In the genomic region with DNA sequence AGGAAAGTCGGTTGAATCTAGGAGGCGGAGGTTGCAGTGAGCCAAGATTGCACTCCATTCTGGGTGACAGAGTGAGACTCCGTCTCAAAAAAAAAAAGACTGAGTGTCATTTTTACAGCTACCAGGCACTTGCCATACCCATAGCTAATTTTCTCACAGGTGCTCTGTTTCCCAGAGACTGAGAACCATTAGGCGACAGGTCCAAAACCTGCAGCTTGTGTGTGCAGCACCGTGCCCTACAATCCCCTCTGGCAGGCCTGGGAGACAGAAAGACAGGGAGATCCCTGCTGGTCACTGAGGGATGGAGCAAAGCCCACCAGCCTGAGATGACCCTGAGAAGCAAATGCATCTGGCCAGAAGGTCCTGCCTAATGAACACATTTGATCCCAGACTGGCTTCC, we compare ENCODE assay signal across 13 cellular contexts. TPM values are rescaled to one million over a fixed set of nuclear protein-coding genes. Genes with fewer than 3 reads are reported as not detected.
DNase-seq lines count a peak whose midpoint lies in the region; ATAC-seq and TF ChIP-seq lines count a peak whose summit lies in the region.
"Had no signal": no experiment of that assay in that cellular context is flagged by ENCODE, and none has a peak within 500 bp of the region (broad histone marks: within the 10 kb centered on the region; RNA-seq: fewer than 3 reads in every experiment).

No MANE protein-coding gene starts in this region.

- RAD21 ChIA-PET in HCT116 (lab: Charles Lee; ENCODE audit: low non-redundant PET in 1 of 2, low total read pairs in 2 of 2, uncharacterized antibody in 2 of 2, unreplicated experiment in 2 of 2), result no interaction called here

- peaks cover 0 to 28% (median 14%) of the 10 kb centered on the region in 11 experiments; a peak in 16 of 22 replicates for H4K20me1 ChIP-seq in BLaER1 treated with 17β-estradiol and CSF1 and Interleukin-3, amounts not matched to agents 10 nM and 100 nM
- H4K20me1 ChIP-seq in HCT116 (ENCODE audit: insufficient read depth), result no peaks in the 10 kb centered on the region

- H3K4me1 ChIP-seq in BLaER1 treated with 17β-estradiol and CSF1 and Interleukin-3, amounts not matched to agents 10 nM and 100 nM, result peaks cover 20 to 43% (median 35%) of the 10 kb centered on the region in 10 experiments
- H3K4me1 ChIP-seq in HCT116 (ENCODE audit: control insufficient read depth in 1 of 2, insufficient read depth in 2 of 2, low read length in 2 of 2), result peaks cover 8 to 34% of the 10 kb centered on the region in 2 experiments; a peak in 3 of 4 replicates

- ATAC-seq in HCT116 (no peak), naive B cell (ENCODE audit: low read depth in 2 of 2) (no peak), HG03342 (IDR thresholded peaks at IDR 0.05; ENCODE audit: unreplicated experiment) (no peak), GM18511 (IDR thresholded peaks at IDR 0.05; ENCODE audit: unreplicated experiment) (no peak), HG03520 (IDR thresholded peaks at IDR 0.05; ENCODE audit: unreplicated experiment) (no peak)
- ATAC-seq: SK-N-SH treated with all-trans-retinoic acid at 6 μM for 48 hours had no signal

- no peak for TF ChIP-seq RAD21 in HCT116 (IDR thresholded peaks at IDR 0.05; ENCODE audit: low read depth)

- H3K27ac ChIP-seq in BLaER1 treated with 17β-estradiol and CSF1 and Interleukin-3, amounts not matched to agents 10 nM and 100 nM, result peak overlapping the region in 5 of 11 experiments; percentile 89 to 100 (median 99); a peak in 8 of 22 replicates
- peak overlapping the region; percentile 91 for H3K27ac ChIP-seq in HCT116 (ENCODE audit: low read depth, low read length)

- no peaks in the 10 kb centered on the region for H3K9me3 Mint-ChIP-seq in activated CD4-positive, alpha-beta memory T cell treated with anti-CD3 and anti-CD28 coated beads, Interleukin-2, amount 10 ng/mL, durations not matched to agents 7 days and 5 days
- peaks cover 0 to 4% (median 0%) of the 10 kb centered on the region in 7 donors for H3K9me3 Mint-ChIP-seq in naive B cell

- POLR2A ChIA-PET in HCT116 (lab: Charles Lee), result no interaction called here
- POLR2A ChIA-PET in activated CD4-positive, alpha-beta memory T cell treated with anti-CD3 and anti-CD28 coated beads, Interleukin-2, amount 10 ng/mL, durations not matched to agents 7 days and 5 days (lab: Charles Lee), result interaction anchor here (0.6 to 4.4 kb wide), 5 partner anchors 16 to 311 kb away, joined by 3 to 55 read pairs (median 3); a partner anchor contains a TSS

- peak overlapping the region in 7 of 11 experiments; percentile 87 to 98 (median 97); a peak in 13 of 22 replicates for H3K9ac ChIP-seq in BLaER1 treated with 17β-estradiol and CSF1 and Interleukin-3, amounts not matched to agents 10 nM and 100 nM
- peak overlapping the region; percentile 91 for H3K9ac ChIP-seq in HCT116 (ENCODE audit: low read length)

- H3K27me3 ChIP-seq in BLaER1 treated with 17β-estradiol and CSF1 and Interleukin-3, amounts not matched to agents 10 nM and 100 nM, result no peaks in the 10 kb centered on the region
- H3K27me3 ChIP-seq in HCT116 (ENCODE audit: insufficient read depth, low read length), result no peaks in the 10 kb centered on the region

- CTCF ChIA-PET in HCT116 (lab: Charles Lee), result interaction anchor here (1.6 to 2.1 kb wide), 2 partner anchors 8 to 16 kb away, joined by 10 read pairs; no protein-coding TSS in a partner anchor
- CTCF ChIA-PET in activated CD4-positive, alpha-beta memory T cell treated with anti-CD3 and anti-CD28 coated beads, Interleukin-2, amount 10 ng/mL, durations not matched to agents 7 days and 5 days (lab: Charles Lee), result interaction anchor here (0.7 to 4.8 kb wide), 2 partner anchors 16 to 701 kb away, joined by 3 to 71 read pairs; no protein-coding TSS in a partner anchor

- H3K36me3 Mint-ChIP-seq in activated CD4-positive, alpha-beta memory T cell treated with anti-CD3 and anti-CD28 coated beads, Interleukin-2, amount 10 ng/mL, durations not matched to agents 7 days and 5 days (ENCODE audit: low read depth), result no peaks in the 10 kb centered on the region
- no peaks in the 10 kb centered on the region for H3K36me3 Mint-ChIP-seq in naive B cell

- no peak overlapping the region for H2AFZ ChIP-seq in HCT116 (ENCODE audit: low read depth, low read length, poor library complexity, severe bottlenecking)

- H3K9me3 ChIP-seq in BLaER1 treated with 17β-estradiol and CSF1 and Interleukin-3, amounts not matched to agents 10 nM and 100 nM (replicated peaks in 1 of 11), result peaks cover 0 to 6% (median 0%) of the 10 kb centered on the region in 11 experiments; a peak in 1 of 22 replicates
- no peaks in the 10 kb centered on the region for H3K9me3 ChIP-seq in HCT116 (ENCODE audit: control insufficient read depth in 1 of 2, insufficient read depth in 1 of 2, low read depth in 1 of 2, low read length in 2 of 2)

- peak overlapping the region; percentile 81 for H3K4me3 Mint-ChIP-seq in activated CD4-positive, alpha-beta memory T cell treated with anti-CD3 and anti-CD28 coated beads, Interleukin-2, amount 10 ng/mL, durations not matched to agents 7 days and 5 days
- H3K4me3 Mint-ChIP-seq in naive B cell, result peak overlapping the region; percentile 48 to 95 (median 86)

- TF ChIP-seq POLR2A in HCT116 (IDR thresholded peaks at IDR 0.05; ENCODE audit: borderline replicate concordance, extremely low read depth, insufficient read depth, insufficient read length), result no peak

- H3K36me3 ChIP-seq in BLaER1 treated with 17β-estradiol and CSF1 and Interleukin-3, amounts not matched to agents 10 nM and 100 nM, result peaks cover 0 to 42% (median 28%) of the 10 kb centered on the region in 11 experiments; a peak in 15 of 22 replicates
- H3K36me3 ChIP-seq in HCT116 (ENCODE audit: control insufficient read depth in 1 of 2, insufficient read depth in 2 of 2, low read length in 2 of 2), result peaks cover 0 to 6% of the 10 kb centered on the region in 2 experiments; a peak in 1 of 4 replicates

- no peak overlapping the region for H3K27ac Mint-ChIP-seq in activated CD4-positive, alpha-beta memory T cell treated with anti-CD3 and anti-CD28 coated beads, Interleukin-2, amount 10 ng/mL, durations not matched to agents 7 days and 5 days
- H3K27ac Mint-ChIP-seq in naive B cell, result no peak overlapping the region

- peak overlapping the region; percentile 75 to 99 (median 94); a peak in 20 of 22 replicates for H3K4me2 ChIP-seq in BLaER1 treated with 17β-estradiol and CSF1 and Interleukin-3, amounts not matched to agents 10 nM and 100 nM
- H3K4me2 ChIP-seq in HCT116 (ENCODE audit: low read length), result peak overlapping the region; percentile 82

- peak overlapping the region in 2 of 10 experiments; percentile 87 to 89; a peak in 1 of 20 replicates for H3K4me3 ChIP-seq in BLaER1 treated with 17β-estradiol and CSF1 and Interleukin-3, amounts not matched to agents 10 nM and 100 nM
- H3K4me3 ChIP-seq in HCT116 (replicated peaks in 1 of 2; ENCODE audit: low read depth in 1 of 2, low read length in 2 of 2), result no peak overlapping the region

- no peak for TF ChIP-seq CTCF in HCT116 (IDR thresholded peaks at IDR 0.05 in 2 of 3, conservative IDR thresholded peaks at IDR 0.05 in 1 of 3; ENCODE audit: borderline replicate concordance in 1 of 3, insufficient read depth in 1 of 3, low read depth in 2 of 3, low read length in 2 of 3)

- DNase-seq in HCT116 (ENCODE audit: low read depth, low spot score) (no peak), naive B cell (no peak), GOT3 (lab: John Stamatoyannopoulos, UW) (no peak)
- no peak for DNase-seq in activated CD4-positive, alpha-beta memory T cell treated with anti-CD3 and anti-CD28 coated beads, Interleukin-2, amount 10 ng/mL, durations not matched to agents 7 days and 5 days
- DNase-seq: aorta, foreskin fibroblast, NCI-H2081 had no signal

- peaks cover 72% of the 10 kb centered on the region for H3K79me2 ChIP-seq in HCT116 (ENCODE audit: insufficient read depth, low read length)

- peaks cover 19% of the 10 kb centered on the region for H3K4me1 Mint-ChIP-seq in activated CD4-positive, alpha-beta memory T cell treated with anti-CD3 and anti-CD28 coated beads, Interleukin-2, amount 10 ng/mL, durations not matched to agents 7 days and 5 days
- H3K4me1 Mint-ChIP-seq in naive B cell, result peaks cover 17 to 25% (median 18%) of the 10 kb centered on the region in 3 donors

- H3K27me3 Mint-ChIP-seq in activated CD4-positive, alpha-beta memory T cell treated with anti-CD3 and anti-CD28 coated beads, Interleukin-2, amount 10 ng/mL, durations not matched to agents 7 days and 5 days, result peaks cover under 1% of the 10 kb centered on the region
- H3K27me3 Mint-ChIP-seq in naive B cell, result no peaks in the 10 kb centered on the region

- H3K9me2 ChIP-seq in HCT116 (ENCODE audit: insufficient read depth), result no peaks in the 10 kb centered on the region

- intact Hi-C loops in HCT116 (cut with micrococcal nuclease), result no loop called here

- BruUV-seq in HCT116 (replicated peaks; lab: Mats Ljungman, UMichigan), result no TSS peak

TF ChIP-seq in HCT116, 20 proteins besides CTCF, POLR2A, EP300 and RAD21:
- TF ChIP-seq SIN3A (IDR thresholded peaks at IDR 0.05; ENCODE audit: low read depth) (no peak), YY1 (IDR thresholded peaks at IDR 0.05; ENCODE audit: extremely low read depth, insufficient replicate concordance, low read depth, low read length) (no peak), SP1 (IDR thresholded peaks at IDR 0.05; ENCODE audit: low read depth) (no peak), CEBPB (IDR thresholded peaks at IDR 0.05; ENCODE audit: low read depth) (no peak)

RNA-seq across cellular contexts. Expression of a gene that starts 2.7 kb away (rescaled TPM):
- 37.1 TPM for total RNA-seq in HCT116 (2021; ENCODE audit: unreplicated experiment)
- polyA plus RNA-seq in HCT116 (2012), result 21.3 and 21.7 TPM in 2 replicates
- total RNA-seq in activated CD4-positive, alpha-beta memory T cell treated with anti-CD3 and anti-CD28 coated beads, Interleukin-2, amount 10 ng/mL, durations not matched to agents 7 days and 5 days, result 10 to 100 TPM; 12.4 to 13.5 TPM
- 1 to 10 TPM in 1 of 6 donors, under 1 TPM in 5; 0.77 to 1.5 (median 0.87) TPM for polyA plus RNA-seq in naive B cell (ENCODE audit: low read depth in 6 of 6)

RNA-seq across cellular contexts. Expression of a gene that starts 28.2 kb away (rescaled TPM):
- not detected for total RNA-seq in HCT116 (2021; ENCODE audit: unreplicated experiment)
- polyA plus RNA-seq in HCT116 (2012), result 0.03 TPM in 1 of 2 replicates, not detected in the other
- total RNA-seq in activated CD4-positive, alpha-beta memory T cell treated with anti-CD3 and anti-CD28 coated beads, Interleukin-2, amount 10 ng/mL, durations not matched to agents 7 days and 5 days, result not detected
- not detected for polyA plus RNA-seq in naive B cell (ENCODE audit: low read depth in 6 of 6)
- total RNA-seq: M059J had no signal

RNA-seq across cellular contexts. Expression of a gene that starts 45.8 kb away (rescaled TPM):
- 18.2 TPM for total RNA-seq in HCT116 (2021; ENCODE audit: unreplicated experiment)
- 15.5 and 15.6 TPM in 2 replicates for polyA plus RNA-seq in HCT116 (2012)
- total RNA-seq in activated CD4-positive, alpha-beta memory T cell treated with anti-CD3 and anti-CD28 coated beads, Interleukin-2, amount 10 ng/mL, durations not matched to agents 7 days and 5 days, result under 1 TPM; 0.40 to 0.45 TPM
- polyA plus RNA-seq in naive B cell (ENCODE audit: low read depth in 6 of 6), result not detected

Comparison
In these comparisons a context has a peak if more than half of its experiments do, and no peak if none do; other contexts are left out.
1. RNA of a gene that starts 45.8 kb away (total RNA-seq): 18.2 TPM in HCT116 (single experiment); 0.40 to 0.45 TPM in activated CD4-positive, alpha-beta memory T cell treated with anti-CD3 and anti-CD28 coated beads, Interleukin-2, amount 10 ng/mL, durations not matched to agents 7 days and 5 days; every median in the first group is over 10 times any median in the second.